7 cellular contexts compared by ENCODE assay signal in genomic region chr13:32650705-32651311, GRCh38.
DNase-seq lines count a peak whose midpoint lies in the region; ATAC-seq and TF ChIP-seq lines count a peak whose summit lies in the region.

No MANE protein-coding gene starts in this region.

- H3K4me1 Mint-ChIP-seq in chondrocyte (ENCODE audit: low read depth), result peaks cover 37% of the 10 kb centered on the region

- H3K36me3 ChIP-seq in WERI-Rb-1 (peaks cover 13% of the 10 kb centered on the region), right lobe of liver (no peaks in the 10 kb centered on the region)

- peaks cover 10% of the 10 kb centered on the region for H3K9me3 Mint-ChIP-seq in chondrocyte (ENCODE audit: low read depth)

- TF ChIP-seq CTCF in GM12875 (IDR thresholded peaks at IDR 0.05; ENCODE audit: borderline replicate concordance, insufficient read depth, low read depth, low read length) (peak; percentile 74; the same call in 1 of the 2 replicates), WERI-Rb-1 (IDR thresholded peaks at IDR 0.05; ENCODE audit: low read depth, low read length) (peak; percentile 72), chondrocyte (IDR thresholded peaks at IDR 0.05) (peak; percentile 82), right lobe of liver (IDR thresholded peaks at IDR 0.05) (peak; percentile 62 to 84 (median 79))

- no peak overlapping the region for H3K27ac ChIP-seq in WERI-Rb-1
- no peak overlapping the region for H3K27ac ChIP-seq in right lobe of liver

- no peaks in the 10 kb centered on the region for H3K27me3 Mint-ChIP-seq in chondrocyte (ENCODE audit: low read depth)

- DNase-seq in NCI-H1694 treated with DMSO at 0.1 percent for 48 hours (lab: John Stamatoyannopoulos, UW) (peak; percentile 9), WERI-Rb-1 (peak; percentile 43), chondrocyte (ENCODE audit: low spot score) (no peak), right lobe of liver (peak in 2 of 3 donors; percentile 30 to 58)
- peak; percentile 28 to 46 for DNase-seq in stimulated activated CD8-positive, alpha-beta memory T cell treated with anti-CD3 and anti-CD28 coated beads, Interleukin-2, amount 100 ng/mL, for 48 hours (ENCODE audit: low read depth in 2 of 2)

- H3K9me3 ChIP-seq in WERI-Rb-1 (ENCODE audit: severe bottlenecking), result peaks cover under 1% of the 10 kb centered on the region
- H3K9me3 ChIP-seq in right lobe of liver, result no peaks in the 10 kb centered on the region

- intact Hi-C loops in right lobe of liver (cut with DNase I), result no loop called here

- peaks cover 13% of the 10 kb centered on the region for H3K36me3 Mint-ChIP-seq in chondrocyte (ENCODE audit: low read depth)

- WGBS in right lobe of liver (ENCODE audit: insufficient coverage, low coverage, low lambda C conversion rate, missing lambda C conversion rate), result 8% methylated on average over 3 of the region's 3 CpGs

- ATAC-seq in HG02571 (IDR thresholded peaks at IDR 0.05; ENCODE audit: unreplicated experiment), result peak; percentile 77
- ATAC-seq in right lobe of liver, result peak; percentile 96 to 98 (median 98)

- TF ChIP-seq POLR2A in right lobe of liver (IDR thresholded peaks at IDR 0.05), result no peak

- H3K27me3 ChIP-seq in WERI-Rb-1 (ENCODE audit: insufficient read depth, low read depth, severe bottlenecking), result no peaks in the 10 kb centered on the region
- H3K27me3 ChIP-seq in right lobe of liver, result no peaks in the 10 kb centered on the region

- H3K4me3 ChIP-seq in GM12875 (ENCODE audit: low read depth, low read length) (no peak overlapping the region), WERI-Rb-1 (ENCODE audit: low read depth, low read length) (no peak overlapping the region), right lobe of liver (no peak overlapping the region)

- H3K27ac Mint-ChIP-seq in chondrocyte (ENCODE audit: unreplicated experiment), result peak overlapping the region; percentile 35

- peaks cover 0 to 3% (median 0%) of the 10 kb centered on the region in 4 donors for H3K4me1 ChIP-seq in right lobe of liver

- H3K4me3 Mint-ChIP-seq in chondrocyte (ENCODE audit: unreplicated experiment), result no peak overlapping the region
